Comparison of ENCODE assay signal across 1 cellular context in the genomic region with DNA sequence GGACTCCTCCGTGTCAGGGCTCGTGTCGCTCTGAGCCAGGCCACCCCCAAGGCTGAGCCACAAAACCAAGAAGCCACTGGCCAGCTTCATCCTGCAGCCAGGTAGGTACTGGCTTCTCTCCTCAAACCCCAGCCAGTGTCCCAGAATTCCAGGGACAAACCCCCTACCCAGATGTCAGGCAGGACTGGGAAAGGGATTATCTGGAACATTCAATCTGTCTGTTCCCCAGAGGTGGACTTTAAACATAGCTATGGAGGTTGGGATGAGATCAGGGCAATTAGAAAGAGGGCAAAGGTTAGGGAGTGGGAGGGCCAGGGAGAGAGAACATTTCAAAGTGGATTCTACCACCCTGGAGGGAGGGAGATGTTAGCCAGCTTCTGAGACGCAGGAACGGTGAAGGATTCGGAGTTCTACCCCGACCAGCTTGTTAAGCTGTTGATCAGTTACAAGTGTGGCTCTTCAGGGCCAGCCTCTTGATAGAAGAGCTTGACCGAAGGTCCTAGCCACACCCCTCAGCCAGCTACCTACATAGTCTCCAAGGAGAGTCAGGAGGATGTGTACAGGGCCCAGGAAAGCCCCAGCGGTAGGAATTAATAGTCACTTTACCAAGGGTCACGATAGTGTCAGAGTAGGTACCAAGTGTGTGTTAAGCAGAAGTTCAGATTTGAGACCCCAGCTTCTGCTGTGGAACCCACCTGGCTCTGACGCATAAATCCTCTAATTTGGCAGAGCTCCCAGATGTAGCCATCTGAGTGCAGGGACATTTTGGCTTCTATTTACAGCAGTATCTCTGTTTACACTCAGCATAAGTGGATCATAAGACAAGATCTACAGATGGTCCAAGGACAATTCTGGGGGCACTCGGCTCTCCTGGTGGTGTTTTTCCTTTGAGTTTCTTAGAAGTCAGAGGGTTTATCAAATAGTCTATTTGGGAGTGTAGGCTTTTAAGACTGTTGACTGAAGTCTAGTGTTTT.
TF ChIP-seq lines count a peak whose summit lies in the region.

A gene with protein sequence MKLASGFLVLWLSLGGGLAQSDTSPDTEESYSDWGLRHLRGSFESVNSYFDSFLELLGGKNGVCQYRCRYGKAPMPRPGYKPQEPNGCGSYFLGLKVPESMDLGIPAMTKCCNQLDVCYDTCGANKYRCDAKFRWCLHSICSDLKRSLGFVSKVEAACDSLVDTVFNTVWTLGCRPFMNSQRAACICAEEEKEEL (minus strand): TSS at position 211 of the 974 bp plus-strand sequence. CDS start 121 bp downstream, at position 90.

TF ChIP-seq in HepG2, 621 proteins besides CTCF, POLR2A, EP300 and RAD21 (continued from another document and continues in another):
- TF ChIP-seq, protein P1, sequence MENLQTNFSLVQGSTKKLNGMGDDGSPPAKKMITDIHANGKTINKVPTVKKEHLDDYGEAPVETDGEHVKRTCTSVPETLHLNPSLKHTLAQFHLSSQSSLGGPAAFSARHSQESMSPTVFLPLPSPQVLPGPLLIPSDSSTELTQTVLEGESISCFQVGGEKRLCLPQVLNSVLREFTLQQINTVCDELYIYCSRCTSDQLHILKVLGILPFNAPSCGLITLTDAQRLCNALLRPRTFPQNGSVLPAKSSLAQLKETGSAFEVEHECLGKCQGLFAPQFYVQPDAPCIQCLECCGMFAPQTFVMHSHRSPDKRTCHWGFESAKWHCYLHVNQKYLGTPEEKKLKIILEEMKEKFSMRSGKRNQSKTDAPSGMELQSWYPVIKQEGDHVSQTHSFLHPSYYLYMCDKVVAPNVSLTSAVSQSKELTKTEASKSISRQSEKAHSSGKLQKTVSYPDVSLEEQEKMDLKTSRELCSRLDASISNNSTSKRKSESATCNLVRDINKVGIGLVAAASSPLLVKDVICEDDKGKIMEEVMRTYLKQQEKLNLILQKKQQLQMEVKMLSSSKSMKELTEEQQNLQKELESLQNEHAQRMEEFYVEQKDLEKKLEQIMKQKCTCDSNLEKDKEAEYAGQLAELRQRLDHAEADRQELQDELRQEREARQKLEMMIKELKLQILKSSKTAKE (CRISPR knock-in tag; IDR thresholded peaks at IDR 0.05; ENCODE audit: borderline replicate concordance), result 0 out of 2 replicates have a peak, but pooled peaks have one; percentile 42
- TF ChIP-seq KDM5B (CRISPR knock-in tag; IDR thresholded peaks at IDR 0.05; ENCODE audit: borderline replicate concordance) (peak; percentile 21; the same call in 1 of the 2 replicates), ZNF782 (CRISPR knock-in tag; IDR thresholded peaks at IDR 0.05; ENCODE audit: borderline replicate concordance) (no peak), RFXAP (CRISPR knock-in tag; IDR thresholded peaks at IDR 0.05; ENCODE audit: borderline replicate concordance) (0 out of 2 replicates have a peak, but pooled peaks have one; percentile 41), NCOA2 (CRISPR knock-in tag; IDR thresholded peaks at IDR 0.05) (peak; percentile 22; the same call in 1 of the 2 replicates), TEAD3 (CRISPR knock-in tag; optimal IDR thresholded peaks at IDR 0.05; ENCODE audit: borderline replicate concordance) (peak; percentile 71), ZNF138 (CRISPR knock-in tag; IDR thresholded peaks at IDR 0.05; ENCODE audit: low read depth) (no peak), KLF12 (CRISPR knock-in tag; IDR thresholded peaks at IDR 0.05; ENCODE audit: borderline replicate concordance) (peak; percentile 24), ZNF484 (CRISPR knock-in tag; IDR thresholded peaks at IDR 0.05; ENCODE audit: borderline replicate concordance, low read depth) (no peak), ARNT2 (CRISPR knock-in tag; IDR thresholded peaks at IDR 0.05; ENCODE audit: low read depth) (no peak), ZNF501 (CRISPR knock-in tag; IDR thresholded peaks at IDR 0.05) (0 out of 2 replicates have a peak, but pooled peaks have one; percentile 22), DNMT1 (CRISPR knock-in tag; IDR thresholded peaks at IDR 0.05) (no peak), PRPF4 (IDR thresholded peaks at IDR 0.05; ENCODE audit: low read depth, low read length, poor library complexity, severe bottlenecking) (no peak), SMAD1 (CRISPR knock-in tag; IDR thresholded peaks at IDR 0.05; ENCODE audit: borderline replicate concordance, low read depth) (peak; percentile 65; the same call in 1 of the 2 replicates), GATAD2A (CRISPR knock-in tag; IDR thresholded peaks at IDR 0.05) (peak; percentile 13; the same call in 1 of the 2 replicates), HNF4A (CRISPR knock-in tag; IDR thresholded peaks at IDR 0.05) (peak; percentile 89), SMARCC2 (IDR thresholded peaks at IDR 0.05) (no peak), RXRB (CRISPR knock-in tag; IDR thresholded peaks at IDR 0.05; ENCODE audit: borderline replicate concordance) (peak; percentile 41; the same call in 1 of the 2 replicates), GATA4 (IDR thresholded peaks at IDR 0.05; ENCODE audit: borderline replicate concordance, low read depth) (no peak), KLF11 (CRISPR knock-in tag; IDR thresholded peaks at IDR 0.05) (no peak), IRX3 (CRISPR knock-in tag; IDR thresholded peaks at IDR 0.05; ENCODE audit: borderline replicate concordance, low read depth) (no peak), ZNF879 (CRISPR knock-in tag; IDR thresholded peaks at IDR 0.05) (0 out of 2 replicates have a peak, but pooled peaks have one; percentile 54), ZNF766 (CRISPR knock-in tag; IDR thresholded peaks at IDR 0.05; ENCODE audit: borderline replicate concordance) (0 out of 2 replicates have a peak, but pooled peaks have one; percentile 38), ZFP62 (CRISPR knock-in tag; IDR thresholded peaks at IDR 0.05) (no peak), HDAC1 (CRISPR knock-in tag; IDR thresholded peaks at IDR 0.05) (peak; percentile 69; the same call in 1 of the 2 replicates), GLI4 (CRISPR knock-in tag; IDR thresholded peaks at IDR 0.05; ENCODE audit: borderline replicate concordance) (no peak), AKAP8 (CRISPR knock-in tag; IDR thresholded peaks at IDR 0.05) (no peak), NR2C2 (CRISPR knock-in tag; IDR thresholded peaks at IDR 0.05; ENCODE audit: borderline replicate concordance) (peak; percentile 85), JUNB (CRISPR knock-in tag; IDR thresholded peaks at IDR 0.05; ENCODE audit: borderline replicate concordance) (0 out of 2 replicates have a peak, but pooled peaks have one; percentile 24), ZNF776 (CRISPR knock-in tag; IDR thresholded peaks at IDR 0.05) (no peak), POGZ (CRISPR knock-in tag; IDR thresholded peaks at IDR 0.05) (peak; percentile 29; the same call in 1 of the 2 replicates)
- TF ChIP-seq, protein P2, sequence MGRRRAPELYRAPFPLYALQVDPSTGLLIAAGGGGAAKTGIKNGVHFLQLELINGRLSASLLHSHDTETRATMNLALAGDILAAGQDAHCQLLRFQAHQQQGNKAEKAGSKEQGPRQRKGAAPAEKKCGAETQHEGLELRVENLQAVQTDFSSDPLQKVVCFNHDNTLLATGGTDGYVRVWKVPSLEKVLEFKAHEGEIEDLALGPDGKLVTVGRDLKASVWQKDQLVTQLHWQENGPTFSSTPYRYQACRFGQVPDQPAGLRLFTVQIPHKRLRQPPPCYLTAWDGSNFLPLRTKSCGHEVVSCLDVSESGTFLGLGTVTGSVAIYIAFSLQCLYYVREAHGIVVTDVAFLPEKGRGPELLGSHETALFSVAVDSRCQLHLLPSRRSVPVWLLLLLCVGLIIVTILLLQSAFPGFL (CRISPR knock-in tag; IDR thresholded peaks at IDR 0.05), result no peak
- TF ChIP-seq, protein P3, sequence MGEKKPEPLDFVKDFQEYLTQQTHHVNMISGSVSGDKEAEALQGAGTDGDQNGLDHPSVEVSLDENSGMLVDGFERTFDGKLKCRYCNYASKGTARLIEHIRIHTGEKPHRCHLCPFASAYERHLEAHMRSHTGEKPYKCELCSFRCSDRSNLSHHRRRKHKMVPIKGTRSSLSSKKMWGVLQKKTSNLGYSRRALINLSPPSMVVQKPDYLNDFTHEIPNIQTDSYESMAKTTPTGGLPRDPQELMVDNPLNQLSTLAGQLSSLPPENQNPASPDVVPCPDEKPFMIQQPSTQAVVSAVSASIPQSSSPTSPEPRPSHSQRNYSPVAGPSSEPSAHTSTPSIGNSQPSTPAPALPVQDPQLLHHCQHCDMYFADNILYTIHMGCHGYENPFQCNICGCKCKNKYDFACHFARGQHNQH (CRISPR knock-in tag; IDR thresholded peaks at IDR 0.05), result peak; percentile 17; the same call in 1 of the 2 replicates
- TF ChIP-seq, protein P4, sequence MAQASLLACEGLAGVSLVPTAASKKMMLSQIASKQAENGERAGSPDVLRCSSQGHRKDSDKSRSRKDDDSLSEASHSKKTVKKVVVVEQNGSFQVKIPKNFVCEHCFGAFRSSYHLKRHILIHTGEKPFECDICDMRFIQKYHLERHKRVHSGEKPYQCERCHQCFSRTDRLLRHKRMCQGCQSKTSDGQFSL (CRISPR knock-in tag; IDR thresholded peaks at IDR 0.05), result 0 out of 2 replicates have a peak, but pooled peaks have one; percentile 34
- TF ChIP-seq, protein P5, sequence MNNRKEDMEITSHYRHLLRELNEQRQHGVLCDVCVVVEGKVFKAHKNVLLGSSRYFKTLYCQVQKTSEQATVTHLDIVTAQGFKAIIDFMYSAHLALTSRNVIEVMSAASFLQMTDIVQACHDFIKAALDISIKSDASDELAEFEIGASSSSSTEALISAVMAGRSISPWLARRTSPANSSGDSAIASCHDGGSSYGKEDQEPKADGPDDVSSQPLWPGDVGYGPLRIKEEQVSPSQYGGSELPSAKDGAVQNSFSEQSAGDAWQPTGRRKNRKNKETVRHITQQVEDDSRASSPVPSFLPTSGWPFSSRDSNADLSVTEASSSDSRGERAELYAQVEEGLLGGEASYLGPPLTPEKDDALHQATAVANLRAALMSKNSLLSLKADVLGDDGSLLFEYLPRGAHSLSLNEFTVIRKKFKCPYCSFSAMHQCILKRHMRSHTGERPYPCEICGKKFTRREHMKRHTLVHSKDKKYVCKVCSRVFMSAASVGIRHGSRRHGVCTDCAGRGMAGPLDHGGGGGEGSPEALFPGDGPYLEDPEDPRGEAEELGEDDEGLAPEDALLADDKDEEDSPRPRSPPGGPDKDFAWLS (CRISPR knock-in tag; IDR thresholded peaks at IDR 0.05; ENCODE audit: borderline replicate concordance), result no peak; the same call in 1 of the 2 replicates
- TF ChIP-seq, protein P6, sequence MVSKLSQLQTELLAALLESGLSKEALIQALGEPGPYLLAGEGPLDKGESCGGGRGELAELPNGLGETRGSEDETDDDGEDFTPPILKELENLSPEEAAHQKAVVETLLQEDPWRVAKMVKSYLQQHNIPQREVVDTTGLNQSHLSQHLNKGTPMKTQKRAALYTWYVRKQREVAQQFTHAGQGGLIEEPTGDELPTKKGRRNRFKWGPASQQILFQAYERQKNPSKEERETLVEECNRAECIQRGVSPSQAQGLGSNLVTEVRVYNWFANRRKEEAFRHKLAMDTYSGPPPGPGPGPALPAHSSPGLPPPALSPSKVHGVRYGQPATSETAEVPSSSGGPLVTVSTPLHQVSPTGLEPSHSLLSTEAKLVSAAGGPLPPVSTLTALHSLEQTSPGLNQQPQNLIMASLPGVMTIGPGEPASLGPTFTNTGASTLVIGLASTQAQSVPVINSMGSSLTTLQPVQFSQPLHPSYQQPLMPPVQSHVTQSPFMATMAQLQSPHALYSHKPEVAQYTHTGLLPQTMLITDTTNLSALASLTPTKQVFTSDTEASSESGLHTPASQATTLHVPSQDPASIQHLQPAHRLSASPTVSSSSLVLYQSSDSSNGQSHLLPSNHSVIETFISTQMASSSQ (IDR thresholded peaks at IDR 0.05; ENCODE audit: low read depth), result no peak
- TF ChIP-seq, protein P6 (CRISPR knock-in tag; IDR thresholded peaks at IDR 0.05; ENCODE audit: borderline replicate concordance), result no peak
- TF ChIP-seq, protein P7, sequence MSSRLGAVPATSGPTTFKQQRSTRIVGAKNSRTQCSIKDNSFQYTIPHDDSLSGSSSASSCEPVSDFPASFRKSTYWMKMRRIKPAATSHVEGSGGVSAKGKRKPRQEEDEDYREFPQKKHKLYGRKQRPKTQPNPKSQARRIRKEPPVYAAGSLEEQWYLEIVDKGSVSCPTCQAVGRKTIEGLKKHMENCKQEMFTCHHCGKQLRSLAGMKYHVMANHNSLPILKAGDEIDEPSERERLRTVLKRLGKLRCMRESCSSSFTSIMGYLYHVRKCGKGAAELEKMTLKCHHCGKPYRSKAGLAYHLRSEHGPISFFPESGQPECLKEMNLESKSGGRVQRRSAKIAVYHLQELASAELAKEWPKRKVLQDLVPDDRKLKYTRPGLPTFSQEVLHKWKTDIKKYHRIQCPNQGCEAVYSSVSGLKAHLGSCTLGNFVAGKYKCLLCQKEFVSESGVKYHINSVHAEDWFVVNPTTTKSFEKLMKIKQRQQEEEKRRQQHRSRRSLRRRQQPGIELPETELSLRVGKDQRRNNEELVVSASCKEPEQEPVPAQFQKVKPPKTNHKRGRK (CRISPR knock-in tag; IDR thresholded peaks at IDR 0.05), result no peak
- TF ChIP-seq, protein P8, sequence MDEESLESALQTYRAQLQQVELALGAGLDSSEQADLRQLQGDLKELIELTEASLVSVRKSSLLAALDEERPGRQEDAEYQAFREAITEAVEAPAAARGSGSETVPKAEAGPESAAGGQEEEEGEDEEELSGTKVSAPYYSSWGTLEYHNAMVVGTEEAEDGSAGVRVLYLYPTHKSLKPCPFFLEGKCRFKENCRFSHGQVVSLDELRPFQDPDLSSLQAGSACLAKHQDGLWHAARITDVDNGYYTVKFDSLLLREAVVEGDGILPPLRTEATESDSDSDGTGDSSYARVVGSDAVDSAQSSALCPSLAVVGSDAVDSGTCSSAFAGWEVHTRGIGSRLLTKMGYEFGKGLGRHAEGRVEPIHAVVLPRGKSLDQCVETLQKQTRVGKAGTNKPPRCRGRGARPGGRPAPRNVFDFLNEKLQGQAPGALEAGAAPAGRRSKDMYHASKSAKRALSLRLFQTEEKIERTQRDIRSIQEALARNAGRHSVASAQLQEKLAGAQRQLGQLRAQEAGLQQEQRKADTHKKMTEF (CRISPR knock-in tag; IDR thresholded peaks at IDR 0.05), result 0 out of 2 replicates have a peak, but pooled peaks have one; percentile 21
- TF ChIP-seq, protein P9, sequence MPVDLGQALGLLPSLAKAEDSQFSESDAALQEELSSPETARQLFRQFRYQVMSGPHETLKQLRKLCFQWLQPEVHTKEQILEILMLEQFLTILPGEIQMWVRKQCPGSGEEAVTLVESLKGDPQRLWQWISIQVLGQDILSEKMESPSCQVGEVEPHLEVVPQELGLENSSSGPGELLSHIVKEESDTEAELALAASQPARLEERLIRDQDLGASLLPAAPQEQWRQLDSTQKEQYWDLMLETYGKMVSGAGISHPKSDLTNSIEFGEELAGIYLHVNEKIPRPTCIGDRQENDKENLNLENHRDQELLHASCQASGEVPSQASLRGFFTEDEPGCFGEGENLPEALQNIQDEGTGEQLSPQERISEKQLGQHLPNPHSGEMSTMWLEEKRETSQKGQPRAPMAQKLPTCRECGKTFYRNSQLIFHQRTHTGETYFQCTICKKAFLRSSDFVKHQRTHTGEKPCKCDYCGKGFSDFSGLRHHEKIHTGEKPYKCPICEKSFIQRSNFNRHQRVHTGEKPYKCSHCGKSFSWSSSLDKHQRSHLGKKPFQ (CRISPR knock-in tag; IDR thresholded peaks at IDR 0.05; ENCODE audit: insufficient replicate concordance), result no peak
